28 cellular contexts compared by ENCODE assay signal in genomic region chr5:139954462-139954861, GRCh38.
"Had no signal": no experiment of that assay in that cellular context is flagged by ENCODE, and none has a peak within 500 bp of the region (broad histone marks: within the 10 kb centered on the region; RNA-seq: fewer than 3 reads in every experiment).

No MANE protein-coding gene starts in this region.

- H3K27me3 ChIP-seq: MG63 had no signal

- H3K4me3 Mint-ChIP-seq: activated CD4-positive, alpha-beta T cell treated with anti-CD3 and anti-CD28 coated beads for 36 hours; activated CD8-positive, alpha-beta T cell treated with anti-CD3 and anti-CD28 coated beads for 36 hours; activated naive CD8-positive, alpha-beta T cell treated with anti-CD3 and anti-CD28 coated beads for 36 hours; activated T-cell treated with anti-CD3 and anti-CD28 coated beads, Interleukin-2, amount 50 U/mL, for 72 hours; activated T-helper 17 cell treated with anti-CD3 and anti-CD28 coated beads, Interleukin-2, amount 50 U/mL, for 72 hours; central memory CD8-positive, alpha-beta T cell; T-helper 2 cell treated with Interferon-gamma antibody and Interleukin-4, amounts not matched to agents 5 μg/mL and 100 μg/mL, for 36 hours had no signal

- H3K9me3 Mint-ChIP-seq: activated CD8-positive, alpha-beta T cell treated with anti-CD3 and anti-CD28 coated beads for 36 hours; activated naive CD8-positive, alpha-beta T cell treated with anti-CD3 and anti-CD28 coated beads for 36 hours; activated T-cell treated with anti-CD3 and anti-CD28 coated beads, Interleukin-2, amount 50 U/mL, for 72 hours; activated T-helper 17 cell treated with anti-CD3 and anti-CD28 coated beads, Interleukin-2, amount 50 U/mL, for 72 hours; central memory CD8-positive, alpha-beta T cell; T-helper 2 cell treated with Interferon-gamma antibody and Interleukin-4, amounts not matched to agents 5 μg/mL and 100 μg/mL, for 36 hours had no signal

- H3K27ac Mint-ChIP-seq: activated CD4-positive, alpha-beta T cell treated with anti-CD3 and anti-CD28 coated beads for 36 hours; activated CD8-positive, alpha-beta T cell treated with anti-CD3 and anti-CD28 coated beads for 36 hours; activated naive CD8-positive, alpha-beta T cell treated with anti-CD3 and anti-CD28 coated beads for 36 hours; activated T-cell treated with anti-CD3 and anti-CD28 coated beads, Interleukin-2, amount 50 U/mL, for 72 hours; activated T-helper 17 cell treated with anti-CD3 and anti-CD28 coated beads, Interleukin-2, amount 50 U/mL, for 72 hours; T-helper 2 cell treated with Interferon-gamma antibody and Interleukin-4, amounts not matched to agents 5 μg/mL and 100 μg/mL, for 36 hours had no signal

- H3K4me1 Mint-ChIP-seq: activated CD4-positive, alpha-beta T cell treated with anti-CD3 and anti-CD28 coated beads for 36 hours; activated naive CD8-positive, alpha-beta T cell treated with anti-CD3 and anti-CD28 coated beads for 36 hours; activated T-helper 17 cell treated with anti-CD3 and anti-CD28 coated beads, Interleukin-2, amount 50 U/mL, for 72 hours had no signal

- H3K4me3 ChIP-seq: MG63, SJCRH30, SK-N-MC had no signal

- ATAC-seq: activated CD4-positive, alpha-beta T cell treated with anti-CD3 and anti-CD28 coated beads for 36 hours; activated CD8-positive, alpha-beta T cell treated with anti-CD3 and anti-CD28 coated beads for 36 hours; activated T-cell treated with anti-CD3 and anti-CD28 coated beads, Interleukin-2, amount 50 U/mL, for 72 hours had no signal

- DNase-seq: activated CD4-positive, alpha-beta T cell treated with anti-CD3 and anti-CD28 coated beads for 36 hours; activated CD8-positive, alpha-beta T cell treated with anti-CD3 and anti-CD28 coated beads for 36 hours; activated effector memory CD4-positive, alpha-beta T cell treated with anti-CD3 and anti-CD28 coated beads, Interleukin-2, amount 50 U/mL, for 16 hours; activated naive CD4-positive, alpha-beta T cell; activated naive CD4-positive, alpha-beta T cell treated with anti-CD3 and anti-CD28 coated beads, Interleukin-2, amount 50 U/mL, for 16 hours; activated naive CD8-positive, alpha-beta T cell treated with anti-CD3 and anti-CD28 coated beads for 36 hours; activated T-cell treated with anti-CD3 and anti-CD28 coated beads, Interleukin-2, amount 50 U/mL, for 1 hour; activated T-cell treated with anti-CD3 and anti-CD28 coated beads, Interleukin-2, amount 50 U/mL, for 72 hours; amniotic stem cell; aorta; brain microvascular endothelial cell; Kasumi-1; KG1; MG63; NCI-H1048; NCI-H1105 treated with DMSO at 0.1 percent for 48 hours; NCI-H1436; NCI-H1694; NCI-H1930; NCI-H2081 treated with DMSO at 0.1 percent for 48 hours; NCI-H345; NCI-H524 treated with DMSO at 0.1 percent for 48 hours; SHP77; SJCRH30 had no signal

- H3K36me3 Mint-ChIP-seq: activated naive CD8-positive, alpha-beta T cell treated with anti-CD3 and anti-CD28 coated beads for 36 hours had no signal

- H3K36me3 ChIP-seq: brain microvascular endothelial cell, MG63, SJCRH30 had no signal

- H3K9me3 ChIP-seq: MG63, SJCRH30 had no signal

- H3K4me1 ChIP-seq: SJCRH30 had no signal

- H3K27ac ChIP-seq: brain microvascular endothelial cell, SJCRH30, SK-N-MC had no signal
